13 cellular contexts compared by ENCODE assay signal in the genomic region with DNA sequence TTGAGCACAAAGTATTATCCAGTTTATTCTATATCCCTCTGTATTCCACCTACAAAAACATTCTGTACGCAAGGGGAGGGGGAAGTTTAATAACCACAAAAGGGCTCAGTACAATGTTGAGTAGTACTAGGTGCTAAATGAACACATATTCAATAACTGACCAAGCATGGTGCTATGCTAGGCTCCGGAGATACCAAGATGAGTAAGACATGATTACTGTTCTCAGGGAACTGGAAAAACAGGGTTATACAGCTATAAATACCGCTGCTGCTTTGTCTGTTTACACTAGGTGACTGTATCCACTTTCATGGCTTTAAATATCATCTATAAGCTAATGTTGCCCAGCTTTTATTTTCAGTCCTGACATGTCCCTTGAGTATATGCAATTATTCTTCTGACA.
A peak's percentile ranks its signal among the peaks of the same experiment; 100 is the strongest.
DNase-seq lines count a peak whose midpoint lies in the region; ATAC-seq, FAIRE-seq and TF ChIP-seq lines count a peak whose summit lies in the region.
"Had no signal": no experiment of that assay in that cellular context is flagged by ENCODE, and none has a peak within 500 bp of the region (broad histone marks: within the 10 kb centered on the region; RNA-seq: fewer than 3 reads in every experiment).

No MANE protein-coding gene starts in this region.

- H3K36me3 Mint-ChIP-seq in CD4-positive, alpha-beta T cell (ENCODE audit: low read depth) = peaks cover 78% of the 10 kb centered on the region

- peak; percentile 87 for FAIRE-seq in keratinocyte (lab: Jason Lieb, UNC)

- H3K4me1 ChIP-seq in keratinocyte (ENCODE audit: control insufficient read depth, extremely low read depth, insufficient read depth, low read length) (peaks cover 9% of the 10 kb centered on the region), esophagus squamous epithelium (peaks cover 0 to 12% (median 3%) of the 10 kb centered on the region in 3 donors)
- H3K4me1 ChIP-seq: suprapubic skin had no signal

- dilution Hi-C loops in keratinocyte (cut with MboI; ENCODE audit: extremely low pct_ligation_motif_present, low sequenced_read_pairs) = no loop called here

- CTCF ChIA-PET in CD4-positive, alpha-beta T cell (lab: Charles Lee) = interaction anchor here (0.8 kb wide), 1 partner anchor 13 kb away, joined by 3 read pairs; no protein-coding TSS in a partner anchor

- 39 to 55% methylated on average over 3 of the region's 3 CpGs for WGBS in esophagus squamous epithelium, 2 donors

- H3K36me3 ChIP-seq in keratinocyte (ENCODE audit: control insufficient read depth in 2 of 2, extremely low read depth in 1 of 2, insufficient read depth in 2 of 2, low read length in 2 of 2) (no peaks in the 10 kb centered on the region), esophagus squamous epithelium (peaks cover 0 to 87% (median 4%) of the 10 kb centered on the region in 3 donors)

- no peaks in the 10 kb centered on the region for H4K20me1 ChIP-seq in keratinocyte (ENCODE audit: control insufficient read depth, extremely low read depth, insufficient read depth, low read length)

- POLR2A ChIA-PET in CD4-positive, alpha-beta T cell (lab: Charles Lee) = no interaction called here

- DNase-seq in AG09309 (ENCODE audit: low read depth) (peak; percentile 2), RKO (ENCODE audit: low spot score) (peak; percentile 19), keratinocyte (ENCODE audit: low read depth, low spot score) (no peak), esophagus squamous epithelium (lab: John Stamatoyannopoulos, UW) (no peak)
- DNase-seq in stimulated activated naive CD4-positive, alpha-beta T cell treated with Interleukin-2 at 50 U/mL for 16 hours (lab: John Stamatoyannopoulos, UW) = no peak
- no peak for DNase-seq in CD4-positive, alpha-beta T cell
- DNase-seq: CD8-positive, alpha-beta memory T cell; Kasumi-1; naive thymus-derived CD8-positive, alpha-beta T cell had no signal

- no peaks in the 10 kb centered on the region for H3K27me3 Mint-ChIP-seq in CD4-positive, alpha-beta T cell
- H3K27me3 Mint-ChIP-seq: CD8-positive, alpha-beta memory T cell; naive thymus-derived CD8-positive, alpha-beta T cell had no signal

- H3K9me3 ChIP-seq in keratinocyte (ENCODE audit: control insufficient read depth, low read depth, low read length) (no peaks in the 10 kb centered on the region), esophagus squamous epithelium (no peaks in the 10 kb centered on the region)
- H3K9me3 ChIP-seq in CD4-positive, alpha-beta T cell (ENCODE audit: control insufficient read depth, low read length) = no peaks in the 10 kb centered on the region
- H3K9me3 ChIP-seq: suprapubic skin had no signal

- no peaks in the 10 kb centered on the region for H3K79me2 ChIP-seq in keratinocyte (ENCODE audit: control insufficient read depth, insufficient read depth, low read length)

- TF ChIP-seq CTCF in AG09309 (IDR thresholded peaks at IDR 0.05; ENCODE audit: control insufficient read depth, insufficient read depth, low read depth, low read length, missing control alignments) = no peak
- TF ChIP-seq CTCF in keratinocyte (optimal IDR thresholded peaks at IDR 0.05 in 1 of 3, IDR thresholded peaks at IDR 0.05 in 1 of 3, conservative IDR thresholded peaks at IDR 0.05 in 1 of 3; ENCODE audit: extremely low read depth in 1 of 3, insufficient read depth in 2 of 3, low read length in 3 of 3) = no peak
- TF ChIP-seq CTCF in CD4-positive, alpha-beta T cell (IDR thresholded peaks at IDR 0.05) = no peak
- TF ChIP-seq CTCF in esophagus squamous epithelium (IDR thresholded peaks at IDR 0.05) = no peak

- H3K9me1 ChIP-seq in keratinocyte (ENCODE audit: control insufficient read depth, extremely low read depth, insufficient read depth, low read length) = no peaks in the 10 kb centered on the region

- H3K27ac ChIP-seq in keratinocyte (ENCODE audit: control insufficient read depth, insufficient read depth, low read length) (peak overlapping the region; percentile 33), esophagus squamous epithelium (no peak overlapping the region)
- no peak overlapping the region for H3K27ac ChIP-seq in CD4-positive, alpha-beta T cell (ENCODE audit: low read depth, low read length)
- H3K27ac ChIP-seq: coronary artery, suprapubic skin had no signal

- H3K4me3 ChIP-seq in AG09309 (ENCODE audit: control insufficient read depth, low read depth, low read length) (no peak overlapping the region), keratinocyte (ENCODE audit: control insufficient read depth in 2 of 3, extremely low read depth in 1 of 3, insufficient read depth in 2 of 3, low read depth in 1 of 3, low read length in 3 of 3) (no peak overlapping the region), esophagus squamous epithelium (no peak overlapping the region)
- H3K4me3 ChIP-seq: coronary artery, suprapubic skin had no signal

- H3K4me1 Mint-ChIP-seq in CD4-positive, alpha-beta T cell (ENCODE audit: low read depth) = no peaks in the 10 kb centered on the region

- no peaks in the 10 kb centered on the region for H3K27me3 ChIP-seq in keratinocyte (ENCODE audit: control insufficient read depth, extremely low read depth, insufficient read depth, low read length)
- no peaks in the 10 kb centered on the region for H3K27me3 ChIP-seq in CD4-positive, alpha-beta T cell (ENCODE audit: control insufficient read depth, insufficient read depth, low read length)
- H3K27me3 ChIP-seq in esophagus squamous epithelium = no peaks in the 10 kb centered on the region
- H3K27me3 ChIP-seq: suprapubic skin had no signal

- no peaks in the 10 kb centered on the region for H3K9me3 Mint-ChIP-seq in CD4-positive, alpha-beta T cell
- H3K9me3 Mint-ChIP-seq: CD8-positive, alpha-beta memory T cell; naive thymus-derived CD8-positive, alpha-beta T cell had no signal

- H3K9ac ChIP-seq in keratinocyte (ENCODE audit: control insufficient read depth, extremely low read depth, insufficient read depth, low read length) = no peak overlapping the region

- peak; percentile 46 for ATAC-seq in HG03378 (IDR thresholded peaks at IDR 0.05; ENCODE audit: unreplicated experiment)
- no peak for ATAC-seq in CD4-positive, alpha-beta T cell (ENCODE audit: poor library complexity)
- ATAC-seq in GM19467 (IDR thresholded peaks at IDR 0.05; ENCODE audit: unreplicated experiment) = no peak
- ATAC-seq: naive thymus-derived CD8-positive, alpha-beta T cell had no signal

- TF ChIP-seq POLR2A in esophagus squamous epithelium (IDR thresholded peaks at IDR 0.05) = no peak

- intact Hi-C loops in CD4-positive, alpha-beta T cell (cut with DNase I, micrococcal nuclease) = no loop called here
- intact Hi-C loops in esophagus squamous epithelium (cut with DNase I) = no loop called here

- no peak overlapping the region for H3K27ac Mint-ChIP-seq in CD4-positive, alpha-beta T cell
- H3K27ac Mint-ChIP-seq: naive thymus-derived CD8-positive, alpha-beta T cell had no signal

- peak overlapping the region; percentile 33 for H3K4me2 ChIP-seq in keratinocyte (ENCODE audit: control insufficient read depth, extremely low read depth, insufficient read depth, low read depth, low read length)

- H3K4me3 Mint-ChIP-seq in CD4-positive, alpha-beta T cell = no peak overlapping the region
- H3K4me3 Mint-ChIP-seq: CD8-positive, alpha-beta memory T cell; naive thymus-derived CD8-positive, alpha-beta T cell had no signal

- H2AFZ ChIP-seq in keratinocyte (ENCODE audit: control insufficient read depth, low read length) = no peak overlapping the region

Comparison
In these comparisons a context has a peak if more than half of its experiments do, and no peak if none do; other contexts are left out.
1. DNase-seq: peak in AG09309 (single experiment) and RKO (single experiment); none in keratinocyte (single experiment), stimulated activated naive CD4-positive, alpha-beta T cell treated with Interleukin-2 at 50 U/mL for 16 hours (single experiment), CD4-positive, alpha-beta T cell (0 of 10) and esophagus squamous epithelium (single experiment).